In the genomic region with DNA sequence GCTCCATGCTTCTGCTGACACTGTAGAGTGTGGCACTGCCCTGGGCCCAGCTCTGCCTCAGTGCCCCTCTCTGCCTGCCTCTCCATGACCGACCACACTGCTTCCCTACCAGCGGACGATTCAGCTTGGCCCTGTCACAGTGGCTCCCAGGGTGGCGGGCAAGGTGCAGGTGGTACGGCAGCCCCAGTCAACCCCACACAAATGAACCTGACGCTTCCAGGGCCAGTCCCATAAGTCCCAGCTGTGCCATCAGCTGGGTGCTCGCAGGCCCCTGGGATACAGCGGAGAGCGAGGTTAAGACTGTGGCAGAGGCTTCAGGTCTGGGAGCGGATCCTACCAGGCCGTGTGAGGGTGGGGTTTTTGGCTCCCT, we compare ENCODE assay signal across 22 cellular contexts.
"Had no signal": no experiment of that assay in that cellular context is flagged by ENCODE, and none has a peak within 500 bp of the region (broad histone marks: within the 10 kb centered on the region; RNA-seq: fewer than 3 reads in every experiment).

No MANE protein-coding gene starts in this region.

- H3K9me3 ChIP-seq: left lung, lower lobe of right lung, ovary, right atrium auricular region, suprapubic skin, thoracic aorta, upper lobe of left lung, vagina had no signal

- H3K4me3 ChIP-seq: heart right ventricle, left lung, lower lobe of right lung, neural progenitor cell, ovary, right atrium auricular region, skin epidermis, spleen, suprapubic skin, thoracic aorta, tibial artery, upper lobe of left lung, vagina had no signal

- H3K36me3 ChIP-seq: lower lobe of right lung, neural progenitor cell, ovary, right atrium auricular region, thoracic aorta, upper lobe of left lung had no signal

- DNase-seq: heart right ventricle; hippocampal formation; kidney glomerular epithelial cell; left colon; left lung; lower lobe of right lung; mesendoderm; naive B cell; natural killer cell; nephron progenitor cell; ovary; spleen; stimulated activated CD4-positive, alpha-beta T cell treated with anti-CD3 and anti-CD28 coated beads, Interleukin-4, amount 100 ng/mL, for 24 hours; stimulated activated naive CD4-positive, alpha-beta T cell treated with Interleukin-2 at 50 U/mL for 16 hours; tibial artery had no signal

- H3K9ac ChIP-seq: neural progenitor cell had no signal

- H3K4me1 ChIP-seq: tibial artery had no signal

- H3K27ac ChIP-seq: heart right ventricle, left lung, lower lobe of right lung, ovary, right atrium auricular region, skin epidermis, spleen, suprapubic skin, thoracic aorta, tibial artery, upper lobe of left lung, vagina had no signal

- H3K4me2 ChIP-seq: neural progenitor cell had no signal

- H3K27me3 ChIP-seq: heart right ventricle, left lung, neural progenitor cell, ovary, right atrium auricular region, spleen, suprapubic skin, tibial artery, upper lobe of left lung, vagina had no signal

- H2AFZ ChIP-seq: neural progenitor cell had no signal
